ENCODE assay signal across 8 cellular contexts in the genomic region with DNA sequence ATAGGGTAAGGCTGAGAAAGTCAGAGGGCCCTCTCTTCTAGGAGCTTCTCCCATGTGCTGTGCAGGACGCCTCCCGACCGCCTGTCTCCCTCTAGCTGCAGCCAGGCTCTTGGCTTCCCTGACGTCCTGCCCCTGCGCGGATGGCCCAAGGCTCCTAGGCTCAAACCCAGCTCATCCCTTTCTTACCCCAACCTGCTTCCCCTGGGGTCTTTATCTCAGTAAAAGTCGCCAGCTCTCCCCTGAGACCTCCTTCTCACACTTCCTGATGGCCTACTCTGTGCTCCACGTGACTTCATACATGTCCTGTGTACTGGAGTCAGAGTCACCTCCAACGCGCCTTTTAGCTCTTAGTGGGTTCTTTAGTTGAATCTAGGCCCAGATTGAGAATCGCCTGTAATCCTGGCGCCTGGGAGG. TPM values are rescaled to one million over a fixed set of nuclear protein-coding genes. Genes with fewer than 3 reads are reported as not detected.
DNase-seq lines count a peak whose midpoint lies in the region; ATAC-seq and TF ChIP-seq lines count a peak whose summit lies in the region.

No MANE protein-coding gene starts in this region.

- H2AK5ac ChIP-seq in mesenchymal stem cell (ENCODE audit: low read length, severe bottlenecking) = peak overlapping the region; percentile 26

- no peak overlapping the region for H3K14ac ChIP-seq in mesenchymal stem cell (ENCODE audit: low read length in 2 of 2)

- H2AFZ ChIP-seq in DND-41 (ENCODE audit: low read depth, low read length) (peak overlapping the region; percentile 85), mesenchymal stem cell (ENCODE audit: low read depth, low read length) (peak overlapping the region; percentile 51)

- no peak overlapping the region for H3K23ac ChIP-seq in mesenchymal stem cell (ENCODE audit: low read length in 2 of 2)

- H2BK15ac ChIP-seq in mesenchymal stem cell (ENCODE audit: low read depth, poor library complexity, severe bottlenecking) = no peak overlapping the region

- H3K4me2 ChIP-seq in DND-41 (ENCODE audit: insufficient read depth, low read length) (peak overlapping the region; percentile 66), mesenchymal stem cell (ENCODE audit: low read length, poor library complexity, severe bottlenecking) (peak overlapping the region; percentile 36)

- H3K36me3 ChIP-seq in DND-41 (ENCODE audit: insufficient read depth, low read length) (peaks cover 48% of the 10 kb centered on the region), mesenchymal stem cell (ENCODE audit: control insufficient read depth in 1 of 2, insufficient read depth in 2 of 2, low read depth in 1 of 2, low read length in 2 of 2) (peaks cover 12 to 19% of the 10 kb centered on the region in 2 experiments)
- H3K36me3 ChIP-seq in effector memory CD4-positive, alpha-beta T cell (ENCODE audit: control insufficient read depth, insufficient read depth, low read length) = peaks cover 8% of the 10 kb centered on the region

- H3K79me1 ChIP-seq in mesenchymal stem cell (replicated peaks; ENCODE audit: low read length, poor library complexity, severe bottlenecking) = peaks cover 18% of the 10 kb centered on the region

- H2BK5ac ChIP-seq in mesenchymal stem cell (ENCODE audit: low read depth, low read length, poor library complexity, severe bottlenecking) = no peak overlapping the region

- H4K8ac ChIP-seq in mesenchymal stem cell (ENCODE audit: low read length) = peak overlapping the region; percentile 100

- peak; percentile 76 for TF ChIP-seq CTCF in DND-41 (IDR thresholded peaks at IDR 0.05; ENCODE audit: borderline replicate concordance, extremely low read depth, low read length, poor library complexity, severe bottlenecking)
- peak; percentile 60 for TF ChIP-seq CTCF in HFF-Myc (IDR thresholded peaks at IDR 0.05; ENCODE audit: low read depth, low read length, missing control alignments)

- peak overlapping the region in 1 of 2 experiments; percentile 85 for H2BK12ac ChIP-seq in mesenchymal stem cell (ENCODE audit: low read length in 2 of 2)

- WGBS in mesenchymal stem cell = 41% methylated on average over 12 of the region's 12 CpGs

- H4K20me1 ChIP-seq in DND-41 (ENCODE audit: insufficient read depth, low read length) = no peaks in the 10 kb centered on the region

- H3K4me3 ChIP-seq in DND-41 (ENCODE audit: low read depth in 1 of 2, low read length in 2 of 2) (peak overlapping the region; percentile 49 to 71), HFF-Myc (replicated peaks; ENCODE audit: low read depth, low read length) (peak overlapping the region; percentile 56), mesenchymal stem cell (ENCODE audit: insufficient read depth in 1 of 2, low read depth in 1 of 2, low read length in 2 of 2) (peak overlapping the region in 1 of 2 experiments; percentile 89)
- H3K4me3 ChIP-seq in effector memory CD4-positive, alpha-beta T cell (ENCODE audit: insufficient read depth, low read depth, low read length, poor library complexity, severe bottlenecking) = peak overlapping the region; percentile 70

- peaks cover 54% of the 10 kb centered on the region for H3K79me2 ChIP-seq in DND-41 (ENCODE audit: insufficient read depth, low read length)

- peak overlapping the region in 1 of 2 experiments; percentile 88 for H3K4ac ChIP-seq in mesenchymal stem cell (ENCODE audit: low read depth in 1 of 2, low read length in 2 of 2)

- H3K18ac ChIP-seq in mesenchymal stem cell (ENCODE audit: low read depth in 1 of 2, low read length in 2 of 2) = peak overlapping the region in 1 of 2 experiments; percentile 41

- no peaks in the 10 kb centered on the region for H3K27me3 ChIP-seq in DND-41 (ENCODE audit: insufficient read depth, low read length, poor library complexity)
- H3K27me3 ChIP-seq in effector memory CD4-positive, alpha-beta T cell (replicated peaks; ENCODE audit: control insufficient read depth, insufficient read depth, low read length, poor library complexity, severe bottlenecking) = no peaks in the 10 kb centered on the region
- H3K27me3 ChIP-seq in mesenchymal stem cell (ENCODE audit: control insufficient read depth in 1 of 2, insufficient read depth in 1 of 2, low read length in 2 of 2) = no peaks in the 10 kb centered on the region

- H4K91ac ChIP-seq in mesenchymal stem cell (ENCODE audit: low read length) = no peak overlapping the region

- ATAC-seq in DND-41 (ENCODE audit: insufficient read depth, low read depth) (peak; percentile 74), HG02852 (IDR thresholded peaks at IDR 0.05; ENCODE audit: unreplicated experiment) (no peak)

- H3K9me3 ChIP-seq in DND-41 (ENCODE audit: insufficient read depth, low read length, severe bottlenecking) = no peaks in the 10 kb centered on the region
- no peaks in the 10 kb centered on the region for H3K9me3 ChIP-seq in effector memory CD4-positive, alpha-beta T cell (ENCODE audit: control insufficient read depth, low read length)
- H3K9me3 ChIP-seq in mesenchymal stem cell (ENCODE audit: control insufficient read depth, low read length) = no peaks in the 10 kb centered on the region

- H3K27ac ChIP-seq in DND-41 (ENCODE audit: low read length) (peak overlapping the region; percentile 96), mesenchymal stem cell (ENCODE audit: low read length, poor library complexity, severe bottlenecking) (no peak overlapping the region)
- H3K27ac ChIP-seq in effector memory CD4-positive, alpha-beta T cell (ENCODE audit: insufficient read depth, low read length, poor library complexity, severe bottlenecking) = peak overlapping the region; percentile 94

- peak overlapping the region; percentile 70 for H3K9ac ChIP-seq in DND-41 (ENCODE audit: low read depth, low read length)
- H3K9ac ChIP-seq in mesenchymal stem cell (ENCODE audit: low read length) = peak overlapping the region; percentile 97

- DNase-seq in DND-41 = peak; percentile 78
- DNase-seq in HFF-Myc (ENCODE audit: extremely low read depth, low read depth) = no peak
- DNase-seq in NCI-H2196 treated with DMSO at 0.1 percent for 48 hours (lab: John Stamatoyannopoulos, UW; ENCODE audit: unreplicated experiment) = peak; percentile 44
- DNase-seq in activated CD4-positive, alpha-beta T cell treated with anti-CD3 and anti-CD28 coated beads, Interleukin-2, amount 50 U/mL, for 24 hours (ENCODE audit: low read depth in 1 of 2, low spot score in 1 of 2) = peak; percentile 57 to 70
- peak; percentile 28 to 42 (median 36) for DNase-seq in effector memory CD4-positive, alpha-beta T cell
- DNase-seq in mesenchymal stem cell = peak; percentile 73
- peak; percentile 31 for DNase-seq in stimulated activated CD8-positive, alpha-beta memory T cell treated with anti-CD3 and anti-CD28 coated beads, Interleukin-7, amount 100 ng/mL, for 24 hours (ENCODE audit: low read depth)

- H2BK120ac ChIP-seq in mesenchymal stem cell (ENCODE audit: low read depth, low read length) = peak overlapping the region; percentile 87

- H3K4me1 ChIP-seq in DND-41 (ENCODE audit: insufficient read depth, low read length) = peaks cover 36% of the 10 kb centered on the region
- H3K4me1 ChIP-seq in effector memory CD4-positive, alpha-beta T cell (ENCODE audit: control insufficient read depth, insufficient read depth, low read length, poor library complexity, severe bottlenecking) = peaks cover 22% of the 10 kb centered on the region
- H3K4me1 ChIP-seq in mesenchymal stem cell (ENCODE audit: control insufficient read depth, insufficient read depth, low read depth, low read length) = peaks cover 18% of the 10 kb centered on the region

RNA-seq across cellular contexts. Expression of a gene that starts 1.1 kb away (rescaled TPM):
- 2.6 TPM for polyA plus RNA-seq in mesenchymal stem cell (2013, experiment 1 of 2)
- polyA plus RNA-seq in mesenchymal stem cell (2013, experiment 2 of 2) = 3.0 TPM

RNA-seq across cellular contexts. Expression of a gene that starts 9.4 kb away (rescaled TPM):
- 21.3 TPM for polyA plus RNA-seq in mesenchymal stem cell (2013, experiment 1 of 2)
- 20.6 TPM for polyA plus RNA-seq in mesenchymal stem cell (2013, experiment 2 of 2)

RNA-seq across cellular contexts. Expression of a gene that starts 22.4 kb away (rescaled TPM):
- 6.1 TPM for polyA plus RNA-seq in mesenchymal stem cell (2013, experiment 1 of 2)
- polyA plus RNA-seq in mesenchymal stem cell (2013, experiment 2 of 2) = 5.7 TPM

RNA-seq across cellular contexts. Expression of a gene that starts 35.7 kb away (rescaled TPM):
- 6.7 TPM for polyA plus RNA-seq in mesenchymal stem cell (2013, experiment 1 of 2)
- polyA plus RNA-seq in mesenchymal stem cell (2013, experiment 2 of 2) = 7.8 TPM

RNA-seq across cellular contexts. Expression of a gene that starts 49.7 kb away (rescaled TPM):
- polyA plus RNA-seq in mesenchymal stem cell (2013, experiment 1 of 2) = 3.1 TPM
- polyA plus RNA-seq in mesenchymal stem cell (2013, experiment 2 of 2) = 3.3 TPM
